ENCODE assay signal across 29 cellular contexts in genomic region chr14:44448816-44449411, GRCh38. TPM values are rescaled to one million over a fixed set of nuclear protein-coding genes. Genes with fewer than 3 reads are reported as not detected.
"Had no signal": no experiment of that assay in that cellular context is flagged by ENCODE, and none has a peak within 500 bp of the region (broad histone marks: within the 10 kb centered on the region; RNA-seq: fewer than 3 reads in every experiment).

No MANE protein-coding gene starts in this region.

- H3K4me1 ChIP-seq: pancreas, stomach, suprapubic skin, tibial nerve had no signal

- FAIRE-seq: pancreas had no signal

- ATAC-seq: activated CD4-positive, CD25-positive, alpha-beta regulatory T cell treated with anti-CD3 and anti-CD28 coated beads, Interleukin-2, amount 50 U/mL, for 24 hours; activated CD8-positive, alpha-beta T cell treated with anti-CD3 and anti-CD28 coated beads, Interleukin-2, amount 10 ng/mL, durations not matched to agents 7 days and 5 days; activated naive CD8-positive, alpha-beta T cell treated with anti-CD3 and anti-CD28 coated beads, Interleukin-2, amount 50 U/mL, for 24 hours; left ventricle myocardium superior; pancreas; right cardiac atrium; stimulated activated memory B cell treated with anti-CD40 and anti-IgM and Interleukin-4, amounts not matched to agents 10 μg/mL and 1 μg/mL and 100 μg/mL, for 72 hours had no signal

- DNase-seq: activated CD4-positive, alpha-beta T cell treated with anti-CD3 and anti-CD28 coated beads, Interleukin-2, amount 10 ng/mL, durations not matched to agents 24 days and 14 days; activated CD8-positive, alpha-beta T cell treated with anti-CD3 and anti-CD28 coated beads, Interleukin-2, amount 10 ng/mL, durations not matched to agents 7 days and 5 days; activated gamma-delta T cell; activated naive CD4-positive, alpha-beta T cell treated with anti-CD3 and anti-CD28 coated beads, Interleukin-2, amount 50 U/mL, for 16 hours; activated naive CD8-positive, alpha-beta T cell treated with anti-CD3 and anti-CD28 coated beads, Interleukin-2, amount 50 U/mL, for 24 hours; cerebellar nuclear complex; cortex of kidney; immature natural killer cell; kidney glomerular epithelial cell; left ventricle myocardium superior; mammary epithelial cell; midbrain; nephron progenitor cell; pancreas; right cardiac atrium; stomach; T1000 had no signal

- H3K27me3 Mint-ChIP-seq: activated CD4-positive, alpha-beta T cell treated with anti-CD3 and anti-CD28 coated beads, Interleukin-2, amount 10 ng/mL, durations not matched to agents 24 days and 14 days; activated naive CD8-positive, alpha-beta T cell treated with anti-CD3 and anti-CD28 coated beads, Interleukin-2, amount 50 U/mL, for 24 hours; stimulated activated memory B cell treated with anti-CD40 and anti-IgM and Interleukin-4, amounts not matched to agents 10 μg/mL and 1 μg/mL and 100 μg/mL, for 72 hours had no signal

- H3K27ac ChIP-seq: epithelial cell of prostate, pancreas, stomach, suprapubic skin, tibial nerve, VCaP had no signal

- H3K36me3 Mint-ChIP-seq: immature natural killer cell; stimulated activated memory B cell treated with anti-CD40 and anti-IgM and Interleukin-4, amounts not matched to agents 10 μg/mL and 1 μg/mL and 100 μg/mL, for 72 hours had no signal

- H3K4me3 ChIP-seq: pancreas, stomach, suprapubic skin, tibial nerve had no signal

- H3K9me3 Mint-ChIP-seq: nephron progenitor cell had no signal

- H3K4me1 Mint-ChIP-seq: activated CD4-positive, alpha-beta T cell treated with anti-CD3 and anti-CD28 coated beads, Interleukin-2, amount 10 ng/mL, durations not matched to agents 24 days and 14 days; activated naive CD8-positive, alpha-beta T cell treated with anti-CD3 and anti-CD28 coated beads, Interleukin-2, amount 50 U/mL, for 24 hours; immature natural killer cell; stimulated activated memory B cell treated with anti-CD40 and anti-IgM and Interleukin-4, amounts not matched to agents 10 μg/mL and 1 μg/mL and 100 μg/mL, for 72 hours had no signal

- H3K27me3 ChIP-seq: pancreas, stomach, suprapubic skin, tibial nerve had no signal

- H3K9me3 ChIP-seq: pancreas, suprapubic skin, tibial nerve had no signal

- H3K27ac Mint-ChIP-seq: activated CD4-positive, alpha-beta T cell treated with anti-CD3 and anti-CD28 coated beads, Interleukin-2, amount 10 ng/mL, durations not matched to agents 24 days and 14 days; activated CD8-positive, alpha-beta T cell treated with anti-CD3 and anti-CD28 coated beads, Interleukin-2, amount 10 ng/mL, durations not matched to agents 7 days and 5 days; activated naive CD8-positive, alpha-beta T cell treated with anti-CD3 and anti-CD28 coated beads, Interleukin-2, amount 50 U/mL, for 24 hours; activated T-helper 1 cell treated with anti-CD3 and anti-CD28 coated beads, Interleukin-12 subunit alpha, Interleukin-12 subunit beta, Interleukin-2, Interleukin-4 antibody, amounts not matched to agents 30 ng/mL and 10 ng/mL and 1 ng/mL, durations not matched to agents 14 hours and 24 hours and 36 hours; immature natural killer cell; stimulated activated memory B cell treated with anti-CD40 and anti-IgM and Interleukin-4, amounts not matched to agents 10 μg/mL and 1 μg/mL and 100 μg/mL, for 72 hours; T-helper 1 cell treated with Interleukin-12 subunit alpha and Interleukin-12 subunit beta and Interleukin-4 antibody, amounts not matched to agents 30 μg/mL and 1 μg/mL, for 36 hours had no signal

- H3K36me3 ChIP-seq: pancreas, stomach, suprapubic skin, tibial nerve had no signal

- H3K4me3 Mint-ChIP-seq: activated CD4-positive, alpha-beta T cell treated with anti-CD3 and anti-CD28 coated beads, Interleukin-2, amount 10 ng/mL, durations not matched to agents 24 days and 14 days; activated CD8-positive, alpha-beta T cell treated with anti-CD3 and anti-CD28 coated beads, Interleukin-2, amount 10 ng/mL, durations not matched to agents 7 days and 5 days; activated naive CD8-positive, alpha-beta T cell treated with anti-CD3 and anti-CD28 coated beads, Interleukin-2, amount 50 U/mL, for 24 hours; activated T-helper 1 cell treated with anti-CD3 and anti-CD28 coated beads, Interleukin-12 subunit alpha, Interleukin-12 subunit beta, Interleukin-2, Interleukin-4 antibody, amounts not matched to agents 30 ng/mL and 10 ng/mL and 1 ng/mL, durations not matched to agents 14 hours and 24 hours and 36 hours; immature natural killer cell; nephron progenitor cell; stimulated activated memory B cell treated with anti-CD40 and anti-IgM and Interleukin-4, amounts not matched to agents 10 μg/mL and 1 μg/mL and 100 μg/mL, for 72 hours; T-helper 1 cell treated with Interleukin-12 subunit alpha and Interleukin-12 subunit beta and Interleukin-4 antibody, amounts not matched to agents 30 μg/mL and 1 μg/mL, for 36 hours had no signal

RNA-seq across cellular contexts. Expression of gene FSCB, which starts 58.2 kb away (rescaled TPM):
- total RNA-seq: activated CD4-positive, alpha-beta T cell treated with anti-CD3 and anti-CD28 coated beads, Interleukin-2, amount 10 ng/mL, durations not matched to agents 24 days and 14 days; activated CD8-positive, alpha-beta T cell treated with anti-CD3 and anti-CD28 coated beads, Interleukin-2, amount 10 ng/mL, durations not matched to agents 7 days and 5 days; activated T-helper 1 cell treated with anti-CD3 and anti-CD28 coated beads, Interleukin-12 subunit alpha, Interleukin-12 subunit beta, Interleukin-2, Interleukin-4 antibody, amounts not matched to agents 30 ng/mL and 10 ng/mL and 1 ng/mL, durations not matched to agents 14 hours and 24 hours and 36 hours; fibroblast of villous mesenchyme; glomerular endothelial cell; left ventricle myocardium superior; mammary epithelial cell; pulmonary artery endothelial cell; right cardiac atrium; skeletal muscle tissue; suprapubic skin had no signal
- polyA plus RNA-seq: immature natural killer cell, mammary epithelial cell, pancreas, right cardiac atrium, stomach had no signal
